Comparison of ENCODE assay signal across 25 cellular contexts in genomic region chr4:79170077-79170476, GRCh38.
DNase-seq lines count a peak whose midpoint lies in the region; ATAC-seq, FAIRE-seq and TF ChIP-seq lines count a peak whose summit lies in the region.
"Had no signal": no experiment of that assay in that cellular context is flagged by ENCODE, and none has a peak within 500 bp of the region (broad histone marks: within the 10 kb centered on the region; RNA-seq: fewer than 3 reads in every experiment).

No MANE protein-coding gene starts in this region.

- TF ChIP-seq RAD21 in GM12878 (IDR thresholded peaks at IDR 0.05; ENCODE audit: insufficient read depth, low read depth, low read length), result no peak

- H3K9ac ChIP-seq in GM12878 (ENCODE audit: control insufficient read depth, insufficient read depth, low read length), result no peak overlapping the region

- no TSS peak for BruUV-seq in GM12878 (replicated peaks; lab: Mats Ljungman, UMichigan)
- no TSS peak for BruUV-seq in Calu3 (replicated peaks; lab: Mats Ljungman, UMichigan)

- WGBS in GM12878 (ENCODE audit: insufficient coverage, insufficient replicate concordance, low lambda C conversion rate, missing lambda C conversion rate), result 94% methylated on average over 1 of the region's 1 CpG

- no peak overlapping the region for H3K4me2 ChIP-seq in GM12878 (ENCODE audit: control insufficient read depth, insufficient read depth)
- H3K4me2 ChIP-seq: PC-9 had no signal

- no peaks in the 10 kb centered on the region for H3K4me1 Mint-ChIP-seq in Calu3 (ENCODE audit: low read depth, unreplicated experiment)
- H3K4me1 Mint-ChIP-seq: CD4-positive, CD25-positive, alpha-beta regulatory T cell; T-helper 17 cell had no signal

- H2AFZ ChIP-seq in GM12878 (ENCODE audit: control insufficient read depth, low read depth, low read length), result no peak overlapping the region; the same call in 1 of the 2 replicates
- H2AFZ ChIP-seq: PC-9 had no signal

- CTCF ChIA-PET in GM12878 (lab: Yijun Ruan, JAX) (no interaction called here), Calu3 (lab: Charles Lee) (no interaction called here)

- no peak for TF ChIP-seq CTCF in GM12878 (IDR thresholded peaks at IDR 0.05 in 2 of 3, conservative IDR thresholded peaks at IDR 0.05 in 1 of 3; ENCODE audit: control insufficient read depth in 2 of 3, extremely low read depth in 1 of 3, insufficient read depth in 1 of 3, low read depth in 3 of 3, low read length in 3 of 3)
- no peak for TF ChIP-seq CTCF in Calu3 (IDR thresholded peaks at IDR 0.05; ENCODE audit: unreplicated experiment)

- no peaks in the 10 kb centered on the region for H3K27me3 Mint-ChIP-seq in Calu3 (ENCODE audit: unreplicated experiment)
- H3K27me3 Mint-ChIP-seq: T-helper 17 cell had no signal

- peaks cover 6% of the 10 kb centered on the region; the same call in 1 of the 2 replicates for H3K4me1 ChIP-seq in GM12878 (ENCODE audit: control insufficient read depth, insufficient read depth, low read length)

- peaks cover 2% of the 10 kb centered on the region for H3K9me3 Mint-ChIP-seq in Calu3 (ENCODE audit: low read depth, unreplicated experiment)

- SMC1A ChIA-PET in GM12878 (lab: Charles Lee; ENCODE audit: uncharacterized antibody, unreplicated experiment), result interaction anchor here (1.2 kb wide), 1 partner anchor 12 kb away, joined by 3 read pairs; no protein-coding TSS in a partner anchor

- intact Hi-C loops in GM12878 (cut with micrococcal nuclease; ENCODE audit: unreplicated experiment), result no loop called here
- intact Hi-C loops in Calu3 (cut with micrococcal nuclease; ENCODE audit: unreplicated experiment), result no loop called here

- H3K27ac Mint-ChIP-seq in Calu3 (ENCODE audit: unreplicated experiment), result no peak overlapping the region
- H3K27ac Mint-ChIP-seq: CD4-positive, CD25-positive, alpha-beta regulatory T cell; T-helper 17 cell had no signal

- TF ChIP-seq EP300 in GM12878 (IDR thresholded peaks at IDR 0.05; ENCODE audit: borderline replicate concordance in 1 of 2, control insufficient read depth in 1 of 2, low read depth in 2 of 2, low read length in 2 of 2), result no peak

- RAD21 ChIA-PET in GM12878 (lab: Charles Lee; ENCODE audit: unreplicated experiment), result no interaction called here

- no peaks in the 10 kb centered on the region for H3K79me2 ChIP-seq in GM12878 (ENCODE audit: control insufficient read depth, insufficient read depth, low read length)

- TF ChIP-seq POLR2A in GM12878 (IDR thresholded peaks at IDR 0.05; ENCODE audit: low read depth, low read length), result no peak

- DNase-seq in GM12878 (ENCODE audit: low read depth, low spot score), result no peak
- no peak for DNase-seq in Calu3
- no peak for DNase-seq in NCI-H1436 (lab: John Stamatoyannopoulos, UW)
- DNase-seq in epidermal melanocyte (ENCODE audit: insufficient read length, low spot score), result no peak
- no peak for DNase-seq in activated CD4-positive, alpha-beta T cell treated with anti-CD3 and anti-CD28 coated beads, Interleukin-2, amount 50 U/mL, for 1 hour
- DNase-seq: CD4-positive, CD25-positive, alpha-beta regulatory T cell; COR-L47; DND-41; MG63; NCI-H1048; NCI-H1417 treated with DMSO at 0.1 percent for 48 hours; NCI-H1930; NCI-H2227 treated with DMSO at 0.1 percent for 48 hours; NCI-H510A; NCI-H748 treated with DMSO at 0.1 percent for 48 hours; PC-9; SHP77 treated with DMSO at 0.1 percent for 48 hours; SW 1271; T-helper 17 cell had no signal

- in situ Hi-C loops in GM12878 (cut with MboI), result no loop called here

- H3K4me3 Mint-ChIP-seq in Calu3 (ENCODE audit: low read depth, unreplicated experiment), result no peak overlapping the region
- H3K4me3 Mint-ChIP-seq: CD4-positive, CD25-positive, alpha-beta regulatory T cell; T-helper 17 cell had no signal

- ATAC-seq in GM18868 (IDR thresholded peaks at IDR 0.05; ENCODE audit: unreplicated experiment), result peak; percentile 65
- peak; percentile 60 for ATAC-seq in GM19463 (IDR thresholded peaks at IDR 0.05; ENCODE audit: unreplicated experiment)
- ATAC-seq in HG02884 (IDR thresholded peaks at IDR 0.05; ENCODE audit: unreplicated experiment), result peak; percentile 40
- peak; percentile 64 for ATAC-seq in GM12878
- ATAC-seq: T-helper 17 cell had no signal

- H3K27ac ChIP-seq in GM12878 (ENCODE audit: control insufficient read depth, insufficient read depth), result peak overlapping the region; percentile 31; the same call in 1 of the 2 replicates
- H3K27ac ChIP-seq: PC-9, RWPE1, SK-N-MC had no signal

- no peaks in the 10 kb centered on the region for H3K36me3 ChIP-seq in GM12878 (ENCODE audit: control insufficient read depth in 2 of 2, insufficient read depth in 2 of 2, low read length in 1 of 2)
- H3K36me3 ChIP-seq: MG63 had no signal

- FAIRE-seq in GM12878 (lab: Jason Lieb, UNC), result peak; percentile 38
- FAIRE-seq: GM12892 had no signal

- no peaks in the 10 kb centered on the region for H3K36me3 Mint-ChIP-seq in Calu3 (ENCODE audit: insufficient read depth, unreplicated experiment)
- H3K36me3 Mint-ChIP-seq: CD4-positive, CD25-positive, alpha-beta regulatory T cell had no signal

- H3K4me3 ChIP-seq in GM12878, result no peak overlapping the region
- H3K4me3 ChIP-seq: MG63, PC-9, SK-N-MC had no signal

- no peaks in the 10 kb centered on the region for H4K20me1 ChIP-seq in GM12878 (ENCODE audit: control insufficient read depth, insufficient read depth)

- POLR2A ChIA-PET in GM12878 (lab: Charles Lee), result no interaction called here

- H3K27me3 ChIP-seq in GM12878 (replicated peaks in 1 of 2; ENCODE audit: control insufficient read depth in 2 of 2, insufficient read depth in 2 of 2, low read length in 1 of 2), result no peaks in the 10 kb centered on the region
- H3K27me3 ChIP-seq: MG63 had no signal

- H3K9me3 ChIP-seq in GM12878 (replicated peaks; ENCODE audit: control insufficient read depth, insufficient read depth, low read length), result no peaks in the 10 kb centered on the region; the same call in 2 of the 3 replicates
- H3K9me3 ChIP-seq: MG63 had no signal

TF ChIP-seq in GM12878, 131 proteins besides CTCF, POLR2A, EP300 and RAD21 (continues in another document):
- TF ChIP-seq MEF2A (IDR thresholded peaks at IDR 0.05; ENCODE audit: insufficient read depth, low read depth, low read length), result 0 out of 2 replicates have a peak, but pooled peaks have one; percentile 64
- no peak for TF ChIP-seq REST (IDR thresholded peaks at IDR 0.05; ENCODE audit: low read depth, low read length)
- TF ChIP-seq NR2C1 (IDR thresholded peaks at IDR 0.05), result no peak
- TF ChIP-seq NFIC (IDR thresholded peaks at IDR 0.05; ENCODE audit: low read depth, low read length), result peak; percentile 71
- TF ChIP-seq PAX8 (IDR thresholded peaks at IDR 0.05), result no peak
- TF ChIP-seq KAT2A (conservative IDR thresholded peaks at IDR 0.05; ENCODE audit: control insufficient read depth, low read depth, low read length), result no peak
- peak; percentile 62; the same call in 1 of the 2 replicates for TF ChIP-seq FOXM1 (IDR thresholded peaks at IDR 0.05; ENCODE audit: low read depth, low read length)
- TF ChIP-seq ATF2 (IDR thresholded peaks at IDR 0.05; ENCODE audit: low read length), result peak; percentile 74
- no peak for TF ChIP-seq STAT1 (conservative IDR thresholded peaks at IDR 0.05)
- TF ChIP-seq EZH2 (IDR thresholded peaks at IDR 0.05; ENCODE audit: borderline replicate concordance, control insufficient read depth, low read depth, low read length), result no peak
- TF ChIP-seq MXI1 (IDR thresholded peaks at IDR 0.05; ENCODE audit: low read depth, low read length), result no peak
- no peak for TF ChIP-seq TBL1XR1 (IDR thresholded peaks at IDR 0.05; ENCODE audit: low read depth, low read length)
- peak; percentile 18; the same call in 1 of the 2 replicates for TF ChIP-seq RUNX3 (IDR thresholded peaks at IDR 0.05; ENCODE audit: low read length)
- TF ChIP-seq EED (IDR thresholded peaks at IDR 0.05; ENCODE audit: low read depth), result peak; percentile 39; the same call in 1 of the 2 replicates
- no peak for TF ChIP-seq RB1 (IDR thresholded peaks at IDR 0.05; ENCODE audit: borderline replicate concordance)
